ENCODE assay signal across 8 cellular contexts in the genomic region with DNA sequence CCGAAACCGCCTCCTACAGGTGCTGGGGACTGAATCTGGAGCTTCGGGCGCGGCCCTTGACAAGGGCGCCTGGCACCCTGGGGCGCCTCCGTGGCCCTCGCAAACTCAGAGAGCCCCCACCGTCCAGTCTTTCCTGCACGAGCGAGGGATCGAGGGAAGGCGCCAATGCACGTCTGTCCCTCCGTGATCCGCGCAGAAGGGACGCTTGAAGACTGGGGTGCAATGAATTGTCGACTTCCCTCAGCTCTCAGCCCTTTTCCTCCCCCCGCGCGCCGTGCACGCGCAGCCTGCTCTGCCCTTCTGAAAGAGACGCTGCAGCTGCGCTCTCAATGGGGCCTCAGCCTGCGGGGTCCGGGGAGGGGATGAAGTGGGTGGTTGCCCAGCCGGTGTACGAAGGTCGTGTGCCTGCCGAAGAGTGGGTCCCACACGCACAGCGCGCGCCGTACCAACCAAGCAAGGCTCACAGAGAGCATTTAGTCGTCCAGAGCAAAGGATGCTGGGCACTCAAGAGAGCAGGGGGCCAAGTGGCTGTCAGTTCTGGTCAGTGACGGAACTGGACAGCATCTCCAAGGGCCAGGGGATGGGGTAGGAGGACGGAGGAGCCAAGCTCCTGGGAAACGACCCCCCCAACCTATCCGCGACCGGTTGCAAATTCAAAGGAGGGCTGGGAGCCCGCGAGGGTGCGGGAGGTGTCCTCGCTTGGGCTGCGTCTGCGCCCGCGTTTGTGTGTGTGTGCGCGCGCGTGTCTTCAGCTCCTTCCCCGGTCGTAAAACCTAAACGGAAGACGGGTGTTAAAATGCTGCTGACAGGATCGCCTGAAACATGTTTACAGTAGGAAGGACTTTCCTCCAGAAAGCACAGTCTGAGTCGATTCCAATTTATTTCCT. TPM values are rescaled to one million over a fixed set of nuclear protein-coding genes. Genes with fewer than 3 reads are reported as not detected.
DNase-seq lines count a peak whose midpoint lies in the region; ATAC-seq and TF ChIP-seq lines count a peak whose summit lies in the region.

No MANE protein-coding gene starts in this region.

- POLR2A ChIA-PET in activated CD4-positive, alpha-beta memory T cell treated with anti-CD3 and anti-CD28 coated beads, Interleukin-2, amount 10 ng/mL, durations not matched to agents 7 days and 5 days (lab: Charles Lee), result interaction anchor here (1.3 to 2.0 kb wide), 3 partner anchors 8 to 1187 kb away, joined by 5 to 11 read pairs (median 8); partner anchors contain the start of gene E2F3

- ATAC-seq in GM19023 (IDR thresholded peaks at IDR 0.05; ENCODE audit: unreplicated experiment) (peak; percentile 44), HG03066 (IDR thresholded peaks at IDR 0.05; ENCODE audit: low read depth, unreplicated experiment) (peak; percentile 42), thoracic aorta (ENCODE audit: insufficient number of reproducible peaks, low FRiP score, low read depth) (no peak)

- H3K27me3 Mint-ChIP-seq in activated CD4-positive, alpha-beta memory T cell treated with anti-CD3 and anti-CD28 coated beads, Interleukin-2, amount 10 ng/mL, durations not matched to agents 7 days and 5 days, result peaks cover 47% of the 10 kb centered on the region

- H3K4me3 ChIP-seq in epithelial cell of proximal tubule (ENCODE audit: low read depth, low read length) (peak overlapping the region; percentile 71), thoracic aorta (peak overlapping the region; percentile 93)

- peak; percentile 93 for DNase-seq in NCI-H2227 treated with DMSO at 0.1 percent for 48 hours (lab: John Stamatoyannopoulos, UW)
- peak; percentile 42 for DNase-seq in activated CD4-positive, alpha-beta memory T cell treated with anti-CD3 and anti-CD28 coated beads, Interleukin-2, amount 10 ng/mL, durations not matched to agents 7 days and 5 days
- DNase-seq in epithelial cell of proximal tubule (ENCODE audit: low read depth), result no peak
- peak; percentile 58 for DNase-seq in mucosa of gallbladder (ENCODE audit: low spot score)
- no peak for DNase-seq in thoracic aorta (ENCODE audit: low spot score)

- H3K4me3 Mint-ChIP-seq in activated CD4-positive, alpha-beta memory T cell treated with anti-CD3 and anti-CD28 coated beads, Interleukin-2, amount 10 ng/mL, durations not matched to agents 7 days and 5 days, result peak overlapping the region; percentile 82

- peak overlapping the region; percentile 80 for H3K27ac ChIP-seq in C4-2B
- peak overlapping the region; percentile 71 to 74 for H3K27ac ChIP-seq in thoracic aorta

- CTCF ChIA-PET in activated CD4-positive, alpha-beta memory T cell treated with anti-CD3 and anti-CD28 coated beads, Interleukin-2, amount 10 ng/mL, durations not matched to agents 7 days and 5 days (lab: Charles Lee), result interaction anchor here (0.6 to 3.2 kb wide), 19 partner anchors 8 to 1183 kb away, joined by 3 to 80 read pairs (median 5); no protein-coding TSS in a partner anchor

- peak overlapping the region; percentile 26 for H3K27ac Mint-ChIP-seq in activated CD4-positive, alpha-beta memory T cell treated with anti-CD3 and anti-CD28 coated beads, Interleukin-2, amount 10 ng/mL, durations not matched to agents 7 days and 5 days

- H3K9me3 ChIP-seq in thoracic aorta, result no peaks in the 10 kb centered on the region

- no peaks in the 10 kb centered on the region for H3K9me3 Mint-ChIP-seq in activated CD4-positive, alpha-beta memory T cell treated with anti-CD3 and anti-CD28 coated beads, Interleukin-2, amount 10 ng/mL, durations not matched to agents 7 days and 5 days

- H3K27me3 ChIP-seq in thoracic aorta (replicated peaks; ENCODE audit: insufficient read depth), result no peaks in the 10 kb centered on the region

- TF ChIP-seq CTCF in C4-2B (conservative IDR thresholded peaks at IDR 0.05), result no peak
- no peak for TF ChIP-seq CTCF in epithelial cell of proximal tubule (conservative IDR thresholded peaks at IDR 0.05; ENCODE audit: low read depth, low read length)
- no peak for TF ChIP-seq CTCF in thoracic aorta (IDR thresholded peaks at IDR 0.05)

- peaks cover 4 to 20% of the 10 kb centered on the region in 2 donors for H3K4me1 ChIP-seq in thoracic aorta (ENCODE audit: control insufficient read depth in 1 of 2, low read depth in 2 of 2)

- no peaks in the 10 kb centered on the region for H3K36me3 ChIP-seq in thoracic aorta

- H3K36me3 Mint-ChIP-seq in activated CD4-positive, alpha-beta memory T cell treated with anti-CD3 and anti-CD28 coated beads, Interleukin-2, amount 10 ng/mL, durations not matched to agents 7 days and 5 days (ENCODE audit: low read depth), result no peaks in the 10 kb centered on the region

- peaks cover 11% of the 10 kb centered on the region for H3K4me1 Mint-ChIP-seq in activated CD4-positive, alpha-beta memory T cell treated with anti-CD3 and anti-CD28 coated beads, Interleukin-2, amount 10 ng/mL, durations not matched to agents 7 days and 5 days

RNA-seq across cellular contexts. Expression of gene SOX4, which starts 5.4 kb away (rescaled TPM):
- total RNA-seq in activated CD4-positive, alpha-beta memory T cell treated with anti-CD3 and anti-CD28 coated beads, Interleukin-2, amount 10 ng/mL, durations not matched to agents 7 days and 5 days, result under 1 TPM; 0.20 TPM
- 59.8 and 105 TPM in 2 replicates for total RNA-seq in epithelial cell of proximal tubule
- 79.4 TPM for total RNA-seq in mucosa of gallbladder
- 10 to 100 TPM in 1 of 2 donors, 1 to 10 TPM in 1; 5.6 to 22.1 TPM for total RNA-seq in thoracic aorta

Comparison
In these comparisons a context has a peak if more than half of its experiments do, and no peak if none do; other contexts are left out.
1. DNase-seq: peak in NCI-H2227 treated with DMSO at 0.1 percent for 48 hours (single experiment), activated CD4-positive, alpha-beta memory T cell treated with anti-CD3 and anti-CD28 coated beads, Interleukin-2, amount 10 ng/mL, durations not matched to agents 7 days and 5 days (single experiment) and mucosa of gallbladder (single experiment); none in epithelial cell of proximal tubule (single experiment) and thoracic aorta (single experiment).
2. RNA of gene SOX4, which starts 5.4 kb away (total RNA-seq): 59.8 to 105 TPM in epithelial cell of proximal tubule, 79.4 TPM in mucosa of gallbladder (single experiment) and 5.6 to 22.1 TPM in thoracic aorta; 0.20 TPM in activated CD4-positive, alpha-beta memory T cell treated with anti-CD3 and anti-CD28 coated beads, Interleukin-2, amount 10 ng/mL, durations not matched to agents 7 days and 5 days; every median in the first group is over 4 times any median in the second.